In genomic region chr20:35618372-35619131, GRCh38 we compare ENCODE assay signal across 8 cellular contexts. TPM values are rescaled to one million over a fixed set of nuclear protein-coding genes. Genes with fewer than 3 reads are reported as not detected.
DNase-seq lines count a peak whose midpoint lies in the region; ATAC-seq and TF ChIP-seq lines count a peak whose summit lies in the region.

No MANE protein-coding gene starts in this region.

- peak overlapping the region; percentile 83 for H3K27ac ChIP-seq in VCaP
- H3K27ac ChIP-seq in esophagus (ENCODE audit: low read depth in 2 of 2, low read length in 1 of 2) = peak overlapping the region in 1 of 2 donors; percentile 18
- no peak overlapping the region for H3K27ac ChIP-seq in trophoblast cell (ENCODE audit: low read depth, low read length)

- H2BK5ac ChIP-seq in trophoblast cell (ENCODE audit: low read depth, low read length, poor library complexity) = no peak overlapping the region

- no peaks in the 10 kb centered on the region for H3K9me3 ChIP-seq in esophagus (ENCODE audit: control insufficient read depth in 2 of 2, insufficient read depth in 1 of 2, low read depth in 1 of 2, low read length in 1 of 2)
- H3K9me3 ChIP-seq in trophoblast cell (ENCODE audit: insufficient read depth, low read depth, low read length) = no peaks in the 10 kb centered on the region

- peaks cover 7 to 9% of the 10 kb centered on the region in 2 donors for H3K4me1 ChIP-seq in esophagus (ENCODE audit: control insufficient read depth in 2 of 2, insufficient read depth in 2 of 2, low read length in 1 of 2)
- H3K4me1 ChIP-seq in trophoblast cell (ENCODE audit: control insufficient read depth in 1 of 2, insufficient read depth in 2 of 2, low read length in 2 of 2) = peaks cover 11 to 20% of the 10 kb centered on the region in 2 experiments

- H3K27me3 ChIP-seq in esophagus (ENCODE audit: control insufficient read depth in 1 of 2, insufficient read depth in 2 of 2, low read length in 2 of 2) (no peaks in the 10 kb centered on the region), trophoblast cell (ENCODE audit: insufficient read depth, low read length) (no peaks in the 10 kb centered on the region)

- H4K12ac ChIP-seq in trophoblast cell (ENCODE audit: low read depth, low read length) = no peak overlapping the region

- peak overlapping the region; percentile 87 for H3K4me2 ChIP-seq in trophoblast cell (ENCODE audit: low read length)

- no peak overlapping the region for H2AFZ ChIP-seq in trophoblast cell (ENCODE audit: insufficient read depth, low read length, poor library complexity)

- no peak overlapping the region for H4K91ac ChIP-seq in trophoblast cell (ENCODE audit: low read depth, low read length)

- no peak overlapping the region for H2AK5ac ChIP-seq in trophoblast cell (ENCODE audit: low read length)

- peaks cover 3% of the 10 kb centered on the region for H3K79me1 ChIP-seq in trophoblast cell (ENCODE audit: low read length)

- no peak overlapping the region for H2BK12ac ChIP-seq in trophoblast cell (ENCODE audit: low read length)

- TF ChIP-seq CTCF in AG09309 (IDR thresholded peaks at IDR 0.05; ENCODE audit: control insufficient read depth, insufficient read depth, low read depth, low read length, missing control alignments) (no peak), VCaP (conservative IDR thresholded peaks at IDR 0.05) (no peak)

- WGBS in esophagus, 2 donors = 7 to 8% methylated on average over 34 of the region's 34 CpGs
- no CpG with 5 or more reads among the region's 34 CpGs for WGBS in trophoblast cell (ENCODE audit: extremely low coverage, insufficient coverage, insufficient read length)

- H3K4me3 ChIP-seq in AG09309 (ENCODE audit: control insufficient read depth, low read depth, low read length) (peak overlapping the region; percentile 61), esophagus (ENCODE audit: low read depth in 1 of 2, low read length in 2 of 2) (peak overlapping the region; percentile 38 to 45), trophoblast cell (ENCODE audit: low read depth, low read length) (peak overlapping the region; percentile 38)

- H3K18ac ChIP-seq in trophoblast cell (ENCODE audit: low read length) = no peak overlapping the region

- no peak overlapping the region for H3K4ac ChIP-seq in trophoblast cell (ENCODE audit: low read depth, low read length)

- no peaks in the 10 kb centered on the region for H3K79me2 ChIP-seq in trophoblast cell (ENCODE audit: control insufficient read depth, insufficient read depth, low read length, poor library complexity)

- no peak overlapping the region for H2BK120ac ChIP-seq in trophoblast cell (ENCODE audit: insufficient read depth, low read length, poor library complexity)

- DNase-seq in AG09309 (ENCODE audit: low read depth) = no peak
- DNase-seq in HCEC 1CT = peak; percentile 18
- DNase-seq in trophoblast cell = peak; percentile 37 to 63
- no peak for DNase-seq in NCI-H774 (lab: John Stamatoyannopoulos, UW)
- no peak for DNase-seq in NCI-H524 treated with DMSO at 0.1 percent for 48 hours (lab: John Stamatoyannopoulos, UW)

- no peak overlapping the region for H3K23ac ChIP-seq in trophoblast cell (ENCODE audit: low read length)

- H4K8ac ChIP-seq in trophoblast cell (ENCODE audit: low read depth, low read length) = peak overlapping the region; percentile 8

- ATAC-seq in HG02884 (IDR thresholded peaks at IDR 0.05; ENCODE audit: unreplicated experiment) = no peak

- peaks cover 0 to 3% of the 10 kb centered on the region in 2 donors for H3K36me3 ChIP-seq in esophagus (ENCODE audit: control insufficient read depth in 2 of 2, insufficient read depth in 2 of 2, low read length in 1 of 2)
- H3K36me3 ChIP-seq in trophoblast cell (ENCODE audit: control insufficient read depth in 1 of 2, insufficient read depth in 2 of 2, low read length in 2 of 2) = peaks cover 0 to 3% of the 10 kb centered on the region in 2 experiments

- no peak overlapping the region for H3K14ac ChIP-seq in trophoblast cell (ENCODE audit: low read length)

- H3K9ac ChIP-seq in trophoblast cell (ENCODE audit: low read length) = no peak overlapping the region

RNA-seq across cellular contexts. Expression of gene SPAG4, which starts 2.9 kb away (rescaled TPM):
- polyA plus RNA-seq in esophagus = 1 to 10 TPM; 1.6 to 3.8 TPM
- 2.7 and 3.1 TPM in 2 replicates for polyA plus RNA-seq in trophoblast cell (2013)

RNA-seq across cellular contexts. Expression of gene CPNE1, which starts 46.1 kb away (rescaled TPM):
- 100 to 1,000 TPM in 1 of 2 donors, 10 to 100 TPM in 1; 88.9 to 119 TPM for polyA plus RNA-seq in esophagus
- 121 and 122 TPM in 2 replicates for polyA plus RNA-seq in trophoblast cell (2013)

RNA-seq across cellular contexts. Expression of gene RBM12, which starts 46.1 kb away (rescaled TPM):
- polyA plus RNA-seq in esophagus = 10 to 100 TPM in 1 of 2 donors, 1 to 10 TPM in 1; 9.4 to 15.3 TPM
- 99.5 and 101 TPM in 2 replicates for polyA plus RNA-seq in trophoblast cell (2013)

Comparison
In these comparisons a context has a peak if more than half of its experiments do, and no peak if none do; other contexts are left out.
1. DNase-seq: peak in HCEC 1CT (single experiment) and trophoblast cell (2 of 2); none in AG09309 (single experiment), NCI-H774 (single experiment) and NCI-H524 treated with DMSO at 0.1 percent for 48 hours (single experiment).
2. Peak in every context shown above with its lines, with median percentiles within 50 percentile points of each other: H3K4me3 ChIP-seq.